9 cellular contexts compared by ENCODE assay signal in the genomic region with DNA sequence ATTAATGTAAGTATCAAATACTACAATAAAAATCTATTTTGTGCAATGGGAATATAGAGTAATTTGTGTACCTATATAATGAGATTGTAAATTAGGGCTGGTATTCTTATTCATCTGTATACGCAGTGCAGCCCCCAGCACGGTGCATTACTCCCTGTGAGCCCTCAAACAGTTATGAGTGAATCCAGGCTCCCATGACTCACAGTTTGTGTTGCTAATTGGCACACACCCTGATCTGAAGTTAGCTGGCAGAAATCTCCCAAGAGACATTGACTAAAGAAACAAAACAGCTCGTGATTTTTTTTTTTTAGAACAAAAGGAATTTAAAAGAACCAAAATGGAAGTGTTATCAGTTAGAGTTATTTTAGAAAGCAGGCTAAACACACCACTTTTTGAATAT. TPM values are rescaled to one million over a fixed set of nuclear protein-coding genes. Genes with fewer than 3 reads are reported as not detected.
DNase-seq lines count a peak whose midpoint lies in the region; ATAC-seq, FAIRE-seq and TF ChIP-seq lines count a peak whose summit lies in the region.
"Had no signal": no experiment of that assay in that cellular context is flagged by ENCODE, and none has a peak within 500 bp of the region (broad histone marks: within the 10 kb centered on the region; RNA-seq: fewer than 3 reads in every experiment).

No MANE protein-coding gene starts in this region.

- FAIRE-seq in endothelial cell of umbilical vein (lab: Jason Lieb, UNC): peak; percentile 56

- no peak for TF ChIP-seq POLR2A in endothelial cell of umbilical vein (IDR thresholded peaks at IDR 0.05; ENCODE audit: low read depth, low read length)

- no peaks in the 10 kb centered on the region for H4K20me1 ChIP-seq in endothelial cell of umbilical vein (replicated peaks; ENCODE audit: control insufficient read depth, extremely low read depth, insufficient read depth, low read length)

- peak overlapping the region; percentile 37 for H3K4me2 ChIP-seq in endothelial cell of umbilical vein (ENCODE audit: insufficient read depth, low read length)

- peak overlapping the region; percentile 66 for H2AFZ ChIP-seq in endothelial cell of umbilical vein (ENCODE audit: low read depth, low read length)

- TF ChIP-seq CTCF in endothelial cell of umbilical vein (IDR thresholded peaks at IDR 0.05; ENCODE audit: extremely low read depth in 1 of 2, insufficient read depth in 1 of 2, low read depth in 1 of 2, low read length in 2 of 2): no peak

- H3K9me3 ChIP-seq in endothelial cell of umbilical vein (replicated peaks; ENCODE audit: control insufficient read depth, insufficient read depth, low read length) (no peaks in the 10 kb centered on the region), mucosa of rectum (ENCODE audit: control insufficient read depth in 2 of 2, low read length in 2 of 2) (no peaks in the 10 kb centered on the region), aorta (ENCODE audit: control insufficient read depth, low read length) (no peaks in the 10 kb centered on the region)

- H3K79me2 ChIP-seq in endothelial cell of umbilical vein (ENCODE audit: control insufficient read depth, insufficient read depth, low read length): no peaks in the 10 kb centered on the region

- H3K36me3 ChIP-seq in endothelial cell of umbilical vein (ENCODE audit: control insufficient read depth in 2 of 2, extremely low read depth in 1 of 2, insufficient read depth in 2 of 2, low read length in 2 of 2) (no peaks in the 10 kb centered on the region), mucosa of rectum (ENCODE audit: control insufficient read depth in 2 of 2, insufficient read depth in 2 of 2, low read length in 2 of 2) (peaks cover 25 to 26% of the 10 kb centered on the region in 2 donors), aorta (ENCODE audit: control insufficient read depth in 1 of 2, insufficient read depth in 2 of 2, low read length in 1 of 2) (no peaks in the 10 kb centered on the region)

- peak overlapping the region; percentile 77 for H3K9ac ChIP-seq in endothelial cell of umbilical vein (replicated peaks; ENCODE audit: extremely low read depth, insufficient read depth, low read length)
- peak overlapping the region in 1 of 2 donors; percentile 2 for H3K9ac ChIP-seq in mucosa of rectum (ENCODE audit: low read depth in 1 of 2, low read length in 2 of 2)

- dilution Hi-C loops in endothelial cell of umbilical vein (cut with MboI; ENCODE audit: extremely low pct_ligation_motif_present, low sequenced_read_pairs): no loop called here

- WGBS in aorta, 2 donors: 5 to 7% methylated on average over 3 of the region's 3 CpGs

- CTCF ChIA-PET in endothelial cell of umbilical vein (lab: Charles Lee): interaction anchor here (0.9 to 4.5 kb wide), 15 partner anchors 10 to 471 kb away, joined by 3 to 44 read pairs (median 4); a partner anchor contains a TSS

- peak; percentile 79 for ATAC-seq in Right ventricle myocardium inferior
- ATAC-seq in aorta (ENCODE audit: low FRiP score): peak; percentile 86
- ATAC-seq in GM21717 (IDR thresholded peaks at IDR 0.05; ENCODE audit: unreplicated experiment): no peak
- ATAC-seq in HG02798 (IDR thresholded peaks at IDR 0.05; ENCODE audit: poor library complexity, unreplicated experiment): no peak

- H3K4me3 ChIP-seq in endothelial cell of umbilical vein (replicated peaks in 1 of 3; ENCODE audit: insufficient read depth in 1 of 3, low read depth in 1 of 3, low read length in 3 of 3) (no peak overlapping the region), mucosa of rectum (ENCODE audit: low read length in 2 of 2) (no peak overlapping the region), aorta (ENCODE audit: low read length in 2 of 2) (peak overlapping the region in 1 of 2 donors; percentile 76)

- peaks cover 5% of the 10 kb centered on the region for H3K4me1 ChIP-seq in endothelial cell of umbilical vein (ENCODE audit: control insufficient read depth, extremely low read depth, insufficient read depth, low read length)
- H3K4me1 ChIP-seq in mucosa of rectum (ENCODE audit: control insufficient read depth in 2 of 2, insufficient read depth in 2 of 2, low read length in 2 of 2): peaks cover 3 to 12% of the 10 kb centered on the region in 2 donors
- peaks cover 3 to 8% of the 10 kb centered on the region in 2 donors for H3K4me1 ChIP-seq in aorta (ENCODE audit: control insufficient read depth in 1 of 2, insufficient read depth in 2 of 2, low read length in 2 of 2)

- H3K27ac ChIP-seq in endothelial cell of umbilical vein (ENCODE audit: insufficient read depth, low read depth, low read length) (peak overlapping the region; percentile 70), mucosa of rectum (ENCODE audit: low read depth in 2 of 2, low read length in 2 of 2) (peak overlapping the region; percentile 43 to 44), aorta (ENCODE audit: low read depth in 1 of 2, low read length in 2 of 2) (no peak overlapping the region)

- H3K9me1 ChIP-seq in endothelial cell of umbilical vein (replicated peaks; ENCODE audit: control insufficient read depth, extremely low read depth, insufficient read depth, low read length): no peaks in the 10 kb centered on the region

- intact Hi-C loops in Right ventricle myocardium inferior (cut with DNase I) (no loop called here), cardiac septum (cut with DNase I) (no loop called here), endothelial cell of umbilical vein (cut with micrococcal nuclease) (loop anchor here (1.0 to 2.0 kb wide), 2 partner anchors 16 to 83 kb away; a partner anchor contains a TSS), aorta (cut with DNase I) (no loop called here)

- H3K27me3 ChIP-seq in endothelial cell of umbilical vein (ENCODE audit: control insufficient read depth in 2 of 2, insufficient read depth in 2 of 2, low read length in 2 of 2) (no peaks in the 10 kb centered on the region), mucosa of rectum (ENCODE audit: control insufficient read depth in 2 of 2, insufficient read depth in 2 of 2, low read length in 2 of 2) (no peaks in the 10 kb centered on the region), aorta (ENCODE audit: control insufficient read depth in 1 of 2, insufficient read depth in 2 of 2, low read length in 1 of 2) (no peaks in the 10 kb centered on the region)

- no TSS peak for BruUV-seq in endothelial cell of umbilical vein (replicated peaks; lab: Mats Ljungman, UMichigan)

- DNase-seq in Right ventricle myocardium inferior (ENCODE audit: missing footprints) (no peak), cardiac septum (ENCODE audit: low spot score) (no peak), endothelial cell of umbilical vein (ENCODE audit: low read depth, low spot score) (peak; percentile 84), aorta (peak in 1 of 2 donors; percentile 50)
- DNase-seq in effector CD4-positive, alpha-beta T cell: no peak
- DNase-seq: NCI-H774 had no signal

- POLR2A ChIA-PET in endothelial cell of umbilical vein (lab: Charles Lee): interaction anchor here (0.6 kb wide), 1 partner anchor 476 kb away, joined by 3 read pairs; no protein-coding TSS in a partner anchor

TF ChIP-seq in endothelial cell of umbilical vein, 7 proteins besides CTCF, POLR2A, EP300 and RAD21:
- TF ChIP-seq FOS (IDR thresholded peaks at IDR 0.05; ENCODE audit: borderline replicate concordance, insufficient read depth, low read length) (peak; percentile 27), MYC (IDR thresholded peaks at IDR 0.05; ENCODE audit: low read depth, low read length) (no peak)

RNA-seq across cellular contexts. Expression of a gene that starts 15.7 kb away (rescaled TPM):
- 8.1 TPM for total RNA-seq in Right ventricle myocardium inferior
- total RNA-seq in cardiac septum: 11.9 TPM
- total RNA-seq in endothelial cell of umbilical vein: 9.7 and 10.5 TPM in 2 replicates
- polyA plus RNA-seq in endothelial cell of umbilical vein: 2.2 and 2.5 TPM in 2 replicates
- polyA plus RNA-seq in endothelial cell of umbilical vein (2011; cell fraction: cytosol; rRNA removed): 1.2 and 1.7 TPM in 2 replicates
- 12.1 and 15.0 TPM in 2 replicates for polyA plus RNA-seq in endothelial cell of umbilical vein (2011; cell fraction: nucleus; rRNA removed)
- 5.3 and 8.3 TPM in 2 replicates for polyA plus RNA-seq in endothelial cell of umbilical vein (2012)
- polyA minus RNA-seq in endothelial cell of umbilical vein: 4.4 and 6.5 TPM in 2 replicates
- 8.6 TPM for polyA minus RNA-seq in endothelial cell of umbilical vein (2011; cell fraction: cytosol; rRNA and poly(A)+ RNA removed)
- polyA minus RNA-seq in endothelial cell of umbilical vein (2011; cell fraction: nucleus; rRNA and poly(A)+ RNA removed): 6.6 and 11.7 TPM in 2 replicates
- total RNA-seq in aorta: 10 to 100 TPM; 30.9 to 44.4 TPM
- 10 to 100 TPM in 1 of 2 donors, 1 to 10 TPM in 1; 5.5 to 26.7 TPM for polyA plus RNA-seq in aorta

Comparison
In these comparisons a context has a peak if more than half of its experiments do, and no peak if none do; other contexts are left out.
1. ATAC-seq: peak in Right ventricle myocardium inferior (single experiment) and aorta (single experiment); none in GM21717 (single experiment) and HG02798 (single experiment).
2. H3K27ac ChIP-seq: peak in endothelial cell of umbilical vein (single experiment) and mucosa of rectum (2 of 2); none in aorta (0 of 2).